Comparison of ENCODE assay signal across 1 cellular context in the genomic region with DNA sequence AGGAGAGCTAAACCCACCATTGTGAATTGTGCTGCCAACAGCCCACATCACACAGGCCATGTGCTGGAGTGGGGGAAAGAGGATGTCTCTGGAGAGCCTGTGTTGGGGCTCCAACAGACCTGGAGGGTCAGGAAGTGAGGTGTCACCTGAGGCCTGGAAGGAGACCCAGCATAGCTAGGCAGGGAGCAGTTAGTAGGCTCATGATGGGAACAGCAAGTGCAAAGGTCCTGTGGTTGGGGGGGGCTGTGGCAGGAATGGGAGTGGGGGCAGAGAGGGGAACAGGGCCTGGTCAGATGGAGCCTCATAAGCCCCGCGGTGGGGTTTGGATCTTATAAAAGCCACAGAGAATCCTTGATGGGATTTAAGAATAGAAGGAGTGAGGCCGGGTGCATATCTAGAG.
TF ChIP-seq lines count a peak whose summit lies in the region.

No MANE protein-coding gene starts in this region.

TF ChIP-seq in GM23338, 12 proteins besides CTCF, POLR2A, EP300 and RAD21 (continued from another document):
- no peak for TF ChIP-seq STAT1 (IDR thresholded peaks at IDR 0.05; ENCODE audit: unreplicated experiment)
